11 cellular contexts compared by ENCODE assay signal in genomic region chr11:6402061-6402470, GRCh38. TPM values are rescaled to one million over a fixed set of nuclear protein-coding genes. Genes with fewer than 3 reads are reported as not detected.
A peak's percentile ranks its signal among the peaks of the same experiment; 100 is the strongest.
DNase-seq lines count a peak whose midpoint lies in the region; ATAC-seq and TF ChIP-seq lines count a peak whose summit lies in the region.
"Had no signal": no experiment of that assay in that cellular context is flagged by ENCODE, and none has a peak within 500 bp of the region (broad histone marks: within the 10 kb centered on the region; RNA-seq: fewer than 3 reads in every experiment).

No MANE protein-coding gene starts in this region.

- peak overlapping the region; percentile 96 for H3K27ac Mint-ChIP-seq in activated T-cell treated with anti-CD3 and anti-CD28 coated beads, Interleukin-2, amount 50 U/mL, for 24 hours
- H3K27ac Mint-ChIP-seq in activated CD8-positive, alpha-beta T cell treated with anti-CD3 and anti-CD28 coated beads for 36 hours: peak overlapping the region; percentile 93

- no peaks in the 10 kb centered on the region for H3K79me2 ChIP-seq in MM.1S (ENCODE audit: low read length)

- peaks cover 9% of the 10 kb centered on the region for H3K4me1 ChIP-seq in MM.1S (ENCODE audit: low read length)

- peaks cover 83% of the 10 kb centered on the region for H3K4me1 Mint-ChIP-seq in activated T-cell treated with anti-CD3 and anti-CD28 coated beads, Interleukin-2, amount 50 U/mL, for 24 hours (ENCODE audit: low read depth)
- peaks cover 70% of the 10 kb centered on the region for H3K4me1 Mint-ChIP-seq in activated CD8-positive, alpha-beta T cell treated with anti-CD3 and anti-CD28 coated beads for 36 hours (ENCODE audit: low read depth)

- no peaks in the 10 kb centered on the region for H3F3A ChIP-seq in MM.1S (ENCODE audit: insufficient read depth, low read length)

- H3K4me2 ChIP-seq in MM.1S (ENCODE audit: low read depth, low read length): no peak overlapping the region

- H3K36me3 Mint-ChIP-seq in activated T-cell treated with anti-CD3 and anti-CD28 coated beads, Interleukin-2, amount 50 U/mL, for 24 hours (ENCODE audit: low read depth): peaks cover 48% of the 10 kb centered on the region
- peaks cover 11% of the 10 kb centered on the region for H3K36me3 Mint-ChIP-seq in activated CD8-positive, alpha-beta T cell treated with anti-CD3 and anti-CD28 coated beads for 36 hours (ENCODE audit: low read depth)

- H3K9me2 ChIP-seq in MM.1S (replicated peaks; ENCODE audit: insufficient read depth, low read length): no peaks in the 10 kb centered on the region

- H3K27me3 Mint-ChIP-seq in activated T-cell treated with anti-CD3 and anti-CD28 coated beads, Interleukin-2, amount 50 U/mL, for 24 hours: no peaks in the 10 kb centered on the region
- H3K27me3 Mint-ChIP-seq in activated CD8-positive, alpha-beta T cell treated with anti-CD3 and anti-CD28 coated beads for 36 hours: no peaks in the 10 kb centered on the region

- intact Hi-C loops in activated CD8-positive, alpha-beta T cell treated with anti-CD3 and anti-CD28 coated beads for 36 hours (cut with micrococcal nuclease): no loop called here

- H3K9me3 Mint-ChIP-seq in activated T-cell treated with anti-CD3 and anti-CD28 coated beads, Interleukin-2, amount 50 U/mL, for 24 hours: no peaks in the 10 kb centered on the region
- H3K9me3 Mint-ChIP-seq in activated CD8-positive, alpha-beta T cell treated with anti-CD3 and anti-CD28 coated beads for 36 hours: no peaks in the 10 kb centered on the region

- H3K36me3 ChIP-seq in MM.1S (replicated peaks; ENCODE audit: insufficient read depth, low read length): no peaks in the 10 kb centered on the region

- no peak for TF ChIP-seq CTCF in activated CD8-positive, alpha-beta T cell treated with anti-CD3 and anti-CD28 coated beads for 36 hours (IDR thresholded peaks at IDR 0.05)
- no peak for TF ChIP-seq CTCF in MM.1S (IDR thresholded peaks at IDR 0.05; ENCODE audit: low read length)

- CTCF ChIA-PET in activated CD8-positive, alpha-beta T cell treated with anti-CD3 and anti-CD28 coated beads for 36 hours (lab: Charles Lee): interaction anchor here (0.7 to 6.2 kb wide), 8 partner anchors 9 to 281 kb away, joined by 3 to 45 read pairs (median 8); partner anchors contain the start of genes APBB1, MRPL17 and SMPD1

- peak overlapping the region; percentile 78 for H3K4me3 Mint-ChIP-seq in activated T-cell treated with anti-CD3 and anti-CD28 coated beads, Interleukin-2, amount 50 U/mL, for 24 hours
- H3K4me3 Mint-ChIP-seq in activated CD8-positive, alpha-beta T cell treated with anti-CD3 and anti-CD28 coated beads for 36 hours: peak overlapping the region; percentile 50

- H2AFZ ChIP-seq in MM.1S (ENCODE audit: low read length): no peak overlapping the region

- H3K27me3 ChIP-seq in MM.1S (replicated peaks; ENCODE audit: insufficient read depth, low read length): no peaks in the 10 kb centered on the region
- H3K27me3 ChIP-seq: esophagus squamous epithelium had no signal

- no peaks in the 10 kb centered on the region for H3K9me3 ChIP-seq in MM.1S (replicated peaks; ENCODE audit: insufficient read depth, low read length)
- H3K9me3 ChIP-seq: esophagus squamous epithelium had no signal

- H4K20me1 ChIP-seq in MM.1S (ENCODE audit: insufficient read depth, low read length): no peaks in the 10 kb centered on the region

- no peak overlapping the region for H3K9ac ChIP-seq in MM.1S (ENCODE audit: low read length)

- H3K27ac ChIP-seq in substantia nigra (ENCODE audit: low read depth, low read length, poor library complexity, severe bottlenecking) (peak overlapping the region; percentile 87), MM.1S (ENCODE audit: low read length) (no peak overlapping the region)

- no peak overlapping the region for H3K4me3 ChIP-seq in MM.1S (ENCODE audit: low read length)
- H3K4me3 ChIP-seq: esophagus squamous epithelium had no signal

- ATAC-seq in HG02938 (IDR thresholded peaks at IDR 0.05; ENCODE audit: unreplicated experiment): peak; percentile 39
- ATAC-seq in activated CD8-positive, alpha-beta T cell treated with anti-CD3 and anti-CD28 coated beads for 36 hours: peak; percentile 49

- no peak for DNase-seq in activated T-cell treated with anti-CD3 and anti-CD28 coated beads, Interleukin-2, amount 50 U/mL, for 24 hours
- DNase-seq in activated T-cell treated with anti-CD3 and anti-CD28 coated beads for 4 hours: no peak
- peak; percentile 62 for DNase-seq in activated CD8-positive, alpha-beta T cell treated with anti-CD3 and anti-CD28 coated beads for 36 hours
- DNase-seq in substantia nigra (lab: John Stamatoyannopoulos, UW): peak in 5 of 49 donors; percentile 26 to 65 (median 44)
- no peak for DNase-seq in NOMO-1 treated with dmso at 0.1 percent for 144 hours (lab: John Stamatoyannopoulos, UW; ENCODE audit: unreplicated experiment)
- DNase-seq in MM.1S: no peak
- DNase-seq in NCI-H2029 treated with DMSO at 0.1 percent for 48 hours (lab: John Stamatoyannopoulos, UW): no peak
- DNase-seq: esophagus squamous epithelium, NCI-H748 treated with DMSO at 0.1 percent for 48 hours had no signal

- POLR2A ChIA-PET in activated CD8-positive, alpha-beta T cell treated with anti-CD3 and anti-CD28 coated beads for 36 hours (lab: Charles Lee): interaction anchor here (1.0 to 6.0 kb wide), 6 partner anchors 9 to 75 kb away, joined by 3 to 42 read pairs (median 15); partner anchors contain the start of genes APBB1 and SMPD1

RNA-seq across cellular contexts. Expression of gene SMPD1, which starts 11.8 kb away (rescaled TPM):
- total RNA-seq in activated CD8-positive, alpha-beta T cell treated with anti-CD3 and anti-CD28 coated beads for 36 hours: 10 to 100 TPM; 10.6 to 11.2 TPM

RNA-seq across cellular contexts. Expression of gene APBB1, which starts 16.8 kb away (rescaled TPM):
- 10 to 100 TPM; 28.1 to 31.1 TPM for total RNA-seq in activated CD8-positive, alpha-beta T cell treated with anti-CD3 and anti-CD28 coated beads for 36 hours

RNA-seq across cellular contexts. Expression of gene HPX, which starts 38.7 kb away (rescaled TPM):
- total RNA-seq in activated CD8-positive, alpha-beta T cell treated with anti-CD3 and anti-CD28 coated beads for 36 hours: not detected
- total RNA-seq: myocyte had no signal
